In genomic region chr6:53587291-53587690, GRCh38 we compare ENCODE assay signal across 21 cellular contexts.
"Had no signal": no experiment of that assay in that cellular context is flagged by ENCODE, and none has a peak within 500 bp of the region (broad histone marks: within the 10 kb centered on the region; RNA-seq: fewer than 3 reads in every experiment).

No MANE protein-coding gene starts in this region.

- H3K27ac ChIP-seq: left lung, uterus had no signal

- H3K4me1 ChIP-seq: uterus had no signal

- H3K36me3 ChIP-seq: left lung, uterus had no signal

- H3K36me3 Mint-ChIP-seq: activated CD4-positive, alpha-beta memory T cell treated with anti-CD3 and anti-CD28 coated beads for 36 hours; activated naive CD4-positive, alpha-beta T cell treated with anti-CD3 and anti-CD28 coated beads, Interleukin-2, amount 10 ng/mL, durations not matched to agents 7 days and 5 days; brain; mesothelial cell of epicardium; naive thymus-derived CD8-positive, alpha-beta T cell; stimulated activated memory B cell treated with anti-CD40 and anti-IgM and Interleukin-4, amounts not matched to agents 10 μg/mL and 1 μg/mL and 100 μg/mL, for 72 hours had no signal

- H3K27me3 Mint-ChIP-seq: activated B cell treated with CpG ODN at 0.5 μM for 24 hours; activated naive CD4-positive, alpha-beta T cell treated with anti-CD3 and anti-CD28 coated beads, Interleukin-2, amount 10 ng/mL, durations not matched to agents 7 days and 5 days; brain; stimulated activated memory B cell treated with anti-CD40 and anti-IgM and Interleukin-4, amounts not matched to agents 10 μg/mL and 1 μg/mL and 100 μg/mL, for 72 hours had no signal

- H3K4me1 Mint-ChIP-seq: naive thymus-derived CD8-positive, alpha-beta T cell had no signal

- ATAC-seq: left lung; naive thymus-derived CD8-positive, alpha-beta T cell; sciatic nerve; stimulated activated memory B cell treated with anti-CD40 and anti-IgM and Interleukin-4, amounts not matched to agents 10 μg/mL and 1 μg/mL and 100 μg/mL, for 72 hours had no signal

- H3K27me3 ChIP-seq: left lung, uterus had no signal

- H3K27ac Mint-ChIP-seq: activated B cell treated with CpG ODN at 0.5 μM for 24 hours; activated CD4-positive, alpha-beta memory T cell treated with anti-CD3 and anti-CD28 coated beads for 36 hours; activated naive CD4-positive, alpha-beta T cell treated with anti-CD3 and anti-CD28 coated beads, Interleukin-2, amount 10 ng/mL, durations not matched to agents 7 days and 5 days; brain; mesothelial cell of epicardium; stimulated activated memory B cell treated with anti-CD40 and anti-IgM and Interleukin-4, amounts not matched to agents 10 μg/mL and 1 μg/mL and 100 μg/mL, for 72 hours had no signal

- H3K9me3 ChIP-seq: left lung, uterus had no signal

- H3K4me3 ChIP-seq: left lung, lung, uterus had no signal

- H3K4me3 Mint-ChIP-seq: activated B cell treated with CpG ODN at 0.5 μM for 24 hours; activated CD4-positive, alpha-beta memory T cell treated with anti-CD3 and anti-CD28 coated beads for 36 hours; activated naive CD4-positive, alpha-beta T cell treated with anti-CD3 and anti-CD28 coated beads, Interleukin-2, amount 10 ng/mL, durations not matched to agents 7 days and 5 days; brain; mesothelial cell of epicardium; naive thymus-derived CD8-positive, alpha-beta T cell; stimulated activated memory B cell treated with anti-CD40 and anti-IgM and Interleukin-4, amounts not matched to agents 10 μg/mL and 1 μg/mL and 100 μg/mL, for 72 hours had no signal

- DNase-seq: activated B cell treated with CpG ODN at 0.5 μM for 24 hours; activated CD4-positive, alpha-beta memory T cell treated with anti-CD3 and anti-CD28 coated beads for 36 hours; activated CD4-positive, alpha-beta T cell treated with anti-CD3 and anti-CD28 coated beads for 4 hours; activated effector memory CD4-positive, alpha-beta T cell treated with anti-CD3 and anti-CD28 coated beads, Interleukin-2, amount 50 U/mL, for 16 hours; activated naive CD4-positive, alpha-beta T cell treated with anti-CD3 and anti-CD28 coated beads, Interleukin-2, amount 10 ng/mL, durations not matched to agents 7 days and 5 days; aorta; central memory CD4-positive, alpha-beta T cell; dermis blood vessel endothelial cell; effector CD8-positive, alpha-beta T cell; foreskin melanocyte; left lung; naive thymus-derived CD8-positive, alpha-beta T cell; small intestine; stimulated activated CD4-positive, alpha-beta T cell treated with anti-CD3 and anti-CD28 coated beads, Interleukin-2, amount 100 ng/mL, for 24 hours; trophoblast cell; uterus had no signal

- H3K9me3 Mint-ChIP-seq: activated B cell treated with CpG ODN at 0.5 μM for 24 hours; activated CD4-positive, alpha-beta memory T cell treated with anti-CD3 and anti-CD28 coated beads for 36 hours; activated naive CD4-positive, alpha-beta T cell treated with anti-CD3 and anti-CD28 coated beads, Interleukin-2, amount 10 ng/mL, durations not matched to agents 7 days and 5 days; brain; mesothelial cell of epicardium; naive thymus-derived CD8-positive, alpha-beta T cell; stimulated activated memory B cell treated with anti-CD40 and anti-IgM and Interleukin-4, amounts not matched to agents 10 μg/mL and 1 μg/mL and 100 μg/mL, for 72 hours had no signal

- FAIRE-seq: small intestine had no signal
